In the genomic region with DNA sequence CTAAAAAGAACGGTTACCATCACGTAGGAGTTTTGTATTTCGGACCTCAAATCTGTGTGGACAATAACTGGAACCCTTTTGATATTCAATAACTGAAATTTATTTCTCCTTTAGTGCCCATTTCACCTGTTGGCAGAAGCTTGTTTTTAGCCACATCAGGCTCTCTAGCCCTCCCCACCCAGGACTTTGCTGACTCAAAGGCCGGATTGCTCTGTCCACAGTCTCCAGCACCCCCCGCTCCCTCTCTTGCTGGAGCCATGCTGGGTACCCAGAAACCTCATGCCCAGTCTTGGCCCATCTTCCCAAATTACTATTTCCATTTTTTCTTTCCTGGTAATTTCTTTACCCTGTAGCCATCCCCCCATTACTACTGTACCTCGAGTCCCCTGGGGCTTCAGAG, we compare ENCODE assay signal across 12 cellular contexts. TPM values are rescaled to one million over a fixed set of nuclear protein-coding genes. Genes with fewer than 3 reads are reported as not detected.
DNase-seq lines count a peak whose midpoint lies in the region; ATAC-seq and TF ChIP-seq lines count a peak whose summit lies in the region.
"Had no signal": no experiment of that assay in that cellular context is flagged by ENCODE, and none has a peak within 500 bp of the region (broad histone marks: within the 10 kb centered on the region; RNA-seq: fewer than 3 reads in every experiment).

No MANE protein-coding gene starts in this region.

- peak overlapping the region in 7 of 8 donors; percentile 52 to 79 (median 74) for H3K27ac ChIP-seq in spleen
- H3K27ac ChIP-seq: tibial artery had no signal

- peak overlapping the region in 1 of 8 donors; percentile 16 for H3K4me3 ChIP-seq in spleen

- DNase-seq in activated T-cell treated with anti-CD3 and anti-CD28 coated beads, Interleukin-2, amount 50 U/mL, for 72 hours: no peak
- DNase-seq in activated T-cell treated with anti-CD3 and anti-CD28 coated beads for 4 hours: no peak
- no peak for DNase-seq in activated CD8-positive, alpha-beta T cell treated with anti-CD3 and anti-CD28 coated beads for 36 hours
- DNase-seq in immature natural killer cell: no peak
- no peak for DNase-seq in spleen
- no peak for DNase-seq in GF-D8 (lab: John Stamatoyannopoulos, UW)
- no peak for DNase-seq in SW 1271 (lab: John Stamatoyannopoulos, UW)
- no peak for DNase-seq in NCI-H1930 (lab: John Stamatoyannopoulos, UW)
- DNase-seq: hippocampal formation, NCI-H1092, T-helper 9 cell, tibial artery had no signal

- H3K27ac Mint-ChIP-seq in activated T-cell treated with anti-CD3 and anti-CD28 coated beads, Interleukin-2, amount 50 U/mL, for 72 hours: peak overlapping the region; percentile 86
- peak overlapping the region; percentile 87 for H3K27ac Mint-ChIP-seq in activated CD8-positive, alpha-beta T cell treated with anti-CD3 and anti-CD28 coated beads for 36 hours
- peak overlapping the region; percentile 90 to 95 (median 93) for H3K27ac Mint-ChIP-seq in immature natural killer cell

- no peaks in the 10 kb centered on the region for H3K9me3 Mint-ChIP-seq in activated T-cell treated with anti-CD3 and anti-CD28 coated beads, Interleukin-2, amount 50 U/mL, for 72 hours
- H3K9me3 Mint-ChIP-seq in activated CD8-positive, alpha-beta T cell treated with anti-CD3 and anti-CD28 coated beads for 36 hours: no peaks in the 10 kb centered on the region
- no peaks in the 10 kb centered on the region for H3K9me3 Mint-ChIP-seq in immature natural killer cell

- peak overlapping the region; percentile 7 to 64 for H3K4me3 Mint-ChIP-seq in activated T-cell treated with anti-CD3 and anti-CD28 coated beads, Interleukin-2, amount 50 U/mL, for 72 hours
- H3K4me3 Mint-ChIP-seq in activated CD8-positive, alpha-beta T cell treated with anti-CD3 and anti-CD28 coated beads for 36 hours: no peak overlapping the region
- H3K4me3 Mint-ChIP-seq in immature natural killer cell: peak overlapping the region; percentile 27 to 82 (median 43)

- no peaks in the 10 kb centered on the region for H3K36me3 ChIP-seq in spleen
- H3K36me3 ChIP-seq: tibial artery had no signal

- POLR2A ChIA-PET in activated CD8-positive, alpha-beta T cell treated with anti-CD3 and anti-CD28 coated beads for 36 hours (lab: Charles Lee): interaction anchor here (0.8 to 1.6 kb wide), 3 partner anchors 50 to 467 kb away, joined by 3 to 6 read pairs (median 3); no protein-coding TSS in a partner anchor

- peaks cover 2 to 30% (median 17%) of the 10 kb centered on the region in 6 donors for H3K4me1 ChIP-seq in spleen
- H3K4me1 ChIP-seq: tibial artery had no signal

- no peak for ATAC-seq in activated T-cell treated with anti-CD3 and anti-CD28 coated beads, Interleukin-2, amount 50 U/mL, for 72 hours (replicated peaks in 1 of 2)
- no peak for ATAC-seq in activated CD8-positive, alpha-beta T cell treated with anti-CD3 and anti-CD28 coated beads for 36 hours

- H3K4me1 Mint-ChIP-seq in activated T-cell treated with anti-CD3 and anti-CD28 coated beads, Interleukin-2, amount 50 U/mL, for 72 hours (ENCODE audit: low read depth): peaks cover 46% of the 10 kb centered on the region
- H3K4me1 Mint-ChIP-seq in activated CD8-positive, alpha-beta T cell treated with anti-CD3 and anti-CD28 coated beads for 36 hours (ENCODE audit: low read depth): peaks cover 50% of the 10 kb centered on the region
- H3K4me1 Mint-ChIP-seq in immature natural killer cell: peaks cover 26 to 27% of the 10 kb centered on the region in 2 donors

- H3K36me3 Mint-ChIP-seq in activated T-cell treated with anti-CD3 and anti-CD28 coated beads, Interleukin-2, amount 50 U/mL, for 72 hours (ENCODE audit: insufficient read depth in 2 of 2): no peaks in the 10 kb centered on the region
- H3K36me3 Mint-ChIP-seq in activated CD8-positive, alpha-beta T cell treated with anti-CD3 and anti-CD28 coated beads for 36 hours (ENCODE audit: low read depth): no peaks in the 10 kb centered on the region
- no peaks in the 10 kb centered on the region for H3K36me3 Mint-ChIP-seq in immature natural killer cell

- no peak for TF ChIP-seq CTCF in activated CD8-positive, alpha-beta T cell treated with anti-CD3 and anti-CD28 coated beads for 36 hours (IDR thresholded peaks at IDR 0.05)
- TF ChIP-seq CTCF in spleen (IDR thresholded peaks at IDR 0.05 in 8 of 11, conservative IDR thresholded peaks at IDR 0.05 in 3 of 11): no peak

- 86 to 90% (median 88%) methylated on average over 6 of the region's 6 CpGs for WGBS in spleen, 5 donors

- H3K9me3 ChIP-seq in spleen: no peaks in the 10 kb centered on the region
- H3K9me3 ChIP-seq: tibial artery had no signal

- intact Hi-C loops in activated CD8-positive, alpha-beta T cell treated with anti-CD3 and anti-CD28 coated beads for 36 hours (cut with micrococcal nuclease): no loop called here
- intact Hi-C loops in spleen (cut with DNase I; ENCODE audit: low total_unique reads): no loop called here

- H3K27me3 Mint-ChIP-seq in activated T-cell treated with anti-CD3 and anti-CD28 coated beads, Interleukin-2, amount 50 U/mL, for 72 hours (ENCODE audit: low read depth): no peaks in the 10 kb centered on the region
- no peaks in the 10 kb centered on the region for H3K27me3 Mint-ChIP-seq in activated CD8-positive, alpha-beta T cell treated with anti-CD3 and anti-CD28 coated beads for 36 hours
- H3K27me3 Mint-ChIP-seq in immature natural killer cell (ENCODE audit: low read depth in 3 of 3): peaks cover 3 to 5% (median 4%) of the 10 kb centered on the region in 3 donors

- no peaks in the 10 kb centered on the region for H3K27me3 ChIP-seq in spleen (replicated peaks in 1 of 7)

- CTCF ChIA-PET in activated CD8-positive, alpha-beta T cell treated with anti-CD3 and anti-CD28 coated beads for 36 hours (lab: Charles Lee): interaction anchor here (1.5 to 3.1 kb wide), 2 partner anchors 12 to 20 kb away, joined by 3 to 7 read pairs; no protein-coding TSS in a partner anchor

- TF ChIP-seq POLR2A in spleen (IDR thresholded peaks at IDR 0.05): no peak

RNA-seq across cellular contexts. Expression of a gene that starts 55.8 kb away (rescaled TPM):
- 10 to 100 TPM; 43.6 to 48.6 TPM for total RNA-seq in activated T-cell treated with anti-CD3 and anti-CD28 coated beads, Interleukin-2, amount 50 U/mL, for 72 hours
- total RNA-seq in activated CD8-positive, alpha-beta T cell treated with anti-CD3 and anti-CD28 coated beads for 36 hours: 10 to 100 TPM; 32.5 to 34.2 TPM
- polyA plus RNA-seq in immature natural killer cell: 10 to 100 TPM; 55.0 to 80.1 (median 65.3) TPM
- 100 to 1,000 TPM in 1 of 7 donors, 10 to 100 TPM in 6; 60.5 to 120 (median 75.5) TPM for total RNA-seq in spleen
- polyA plus RNA-seq in spleen: 10 to 100 TPM; 41.2 to 65.7 (median 46.8) TPM
